In genomic region chr18:21110667-21111350, GRCh38 we compare ENCODE assay signal across 8 cellular contexts. TPM values are rescaled to one million over a fixed set of nuclear protein-coding genes. Genes with fewer than 3 reads are reported as not detected.
DNase-seq lines count a peak whose midpoint lies in the region; ATAC-seq and TF ChIP-seq lines count a peak whose summit lies in the region.

No MANE protein-coding gene starts in this region.

- H3K36me3 Mint-ChIP-seq in brain (no peaks in the 10 kb centered on the region), immature natural killer cell (no peaks in the 10 kb centered on the region)

- H3K27ac Mint-ChIP-seq in brain: peak overlapping the region; percentile 89 to 98 (median 96)
- peak overlapping the region; percentile 91 to 97 (median 94) for H3K27ac Mint-ChIP-seq in immature natural killer cell

- ATAC-seq in GM21576 (IDR thresholded peaks at IDR 0.05; ENCODE audit: unreplicated experiment): peak; percentile 40

- H3K9me3 Mint-ChIP-seq in brain (no peaks in the 10 kb centered on the region), immature natural killer cell (no peaks in the 10 kb centered on the region)

- peaks cover 7% of the 10 kb centered on the region for H3K4me1 Mint-ChIP-seq in brain
- H3K4me1 Mint-ChIP-seq in immature natural killer cell: peaks cover 16% of the 10 kb centered on the region in 2 donors

- peak; percentile 64 for DNase-seq in ELF-1 (ENCODE audit: low read depth, low spot score)
- DNase-seq in KG1 (lab: John Stamatoyannopoulos, UW): peak; percentile 66
- DNase-seq in UCSD-AML1 (lab: John Stamatoyannopoulos, UW; ENCODE audit: unreplicated experiment): peak; percentile 71
- DNase-seq in immature natural killer cell: peak; percentile 73 to 75 (median 75)
- peak; percentile 17 to 46 (median 43) for DNase-seq in stimulated activated CD4-positive, alpha-beta T cell treated with anti-CD3 and anti-CD28 coated beads, Interleukin-12 subunit alpha, Interleukin-12 subunit beta, amount 100 ng/mL, for 48 hours (ENCODE audit: low read depth in 2 of 3, low spot score in 1 of 3)
- no peak for DNase-seq in NCI-H1436 (lab: John Stamatoyannopoulos, UW)

- H3K27me3 Mint-ChIP-seq in brain (peaks cover 11% of the 10 kb centered on the region), immature natural killer cell (ENCODE audit: low read depth in 3 of 3) (peaks cover 12 to 23% (median 13%) of the 10 kb centered on the region in 3 donors)

- no peak overlapping the region for H3K4me3 Mint-ChIP-seq in brain
- no peak overlapping the region for H3K4me3 Mint-ChIP-seq in immature natural killer cell

- no peak for TF ChIP-seq CTCF in brain (conservative IDR thresholded peaks at IDR 0.05)

RNA-seq across cellular contexts. Expression of gene ROCK1, which starts 0.8 kb away (rescaled TPM):
- 7.4 TPM for polyA plus RNA-seq in brain (ENCODE audit: insufficient read depth, low read depth, low replicate concordance)
- 10 to 100 TPM; 15.3 to 56.7 (median 16.0) TPM for polyA plus RNA-seq in immature natural killer cell
